Comparison of ENCODE assay signal across 2 cellular contexts in the genomic region with DNA sequence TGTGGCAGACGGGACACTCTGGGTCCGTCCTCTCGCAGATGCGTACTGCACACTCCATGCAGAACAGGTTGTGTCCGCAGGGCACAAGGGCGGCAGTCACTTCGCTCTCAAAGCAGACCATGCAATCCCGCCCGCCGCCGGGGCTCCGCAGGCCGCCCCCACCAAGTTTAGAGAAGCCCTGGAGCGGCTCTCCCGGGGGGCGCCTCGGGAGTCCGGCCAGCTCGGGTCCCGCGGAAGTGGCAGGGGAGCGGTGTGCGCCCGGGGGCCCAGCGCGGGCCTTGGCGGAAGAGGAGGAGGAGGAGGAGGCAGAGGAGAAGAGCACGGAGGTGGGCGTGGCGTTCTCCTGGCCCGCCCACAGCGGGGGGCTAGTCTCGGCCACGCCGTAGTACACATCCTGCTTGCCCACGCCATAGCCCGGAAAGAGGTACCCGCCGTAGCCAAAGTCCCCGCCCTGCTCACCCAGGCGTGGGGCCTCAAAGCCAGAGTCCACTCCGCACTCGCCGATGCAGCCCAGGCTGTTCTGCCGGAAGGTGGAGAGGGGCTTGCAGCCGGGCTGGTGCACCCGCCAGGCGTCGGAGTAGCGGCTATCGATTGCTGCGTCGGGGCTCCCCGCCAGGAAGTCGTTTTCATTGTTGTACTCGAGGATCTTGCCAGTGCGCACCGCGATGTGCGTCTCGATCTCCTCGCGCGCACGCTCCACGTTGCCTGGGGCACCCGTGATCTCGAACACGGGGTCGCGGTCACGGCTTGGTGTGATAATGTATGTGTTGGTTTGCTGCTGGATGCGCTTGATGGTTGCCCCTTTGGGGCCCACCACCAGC.
TF ChIP-seq lines count a peak whose summit lies in the region.

No MANE protein-coding gene starts in this region.

TF ChIP-seq in GM12891, 5 proteins besides CTCF, POLR2A, EP300 and RAD21:
- TF ChIP-seq POLR2AphosphoS5 (IDR thresholded peaks at IDR 0.05; ENCODE audit: low read depth, low read length) (no peak), TAF1 (IDR thresholded peaks at IDR 0.05; ENCODE audit: low read depth, low read length) (no peak), SPI1 (IDR thresholded peaks at IDR 0.05; ENCODE audit: low read depth, low read length) (no peak), POU2F2 (IDR thresholded peaks at IDR 0.05; ENCODE audit: low read depth, low read length) (no peak), PAX5 (IDR thresholded peaks at IDR 0.05; ENCODE audit: insufficient read depth, low read length, severe bottlenecking) (no peak)

TF ChIP-seq in IMR-90, 13 proteins besides CTCF, POLR2A, EP300 and RAD21:
- no peak for TF ChIP-seq MAZ (IDR thresholded peaks at IDR 0.05; ENCODE audit: borderline replicate concordance, low read depth, low read length)
- no peak for TF ChIP-seq MAFK (IDR thresholded peaks at IDR 0.05; ENCODE audit: low read depth, low read length)
- no peak for TF ChIP-seq RFX5 (IDR thresholded peaks at IDR 0.05; ENCODE audit: low read depth, low read length)
- TF ChIP-seq SMC3 (IDR thresholded peaks at IDR 0.05; ENCODE audit: low read depth, low read length), result no peak
- no peak for TF ChIP-seq BHLHE40 (IDR thresholded peaks at IDR 0.05; ENCODE audit: low read depth, low read length)
- TF ChIP-seq, protein P1, sequence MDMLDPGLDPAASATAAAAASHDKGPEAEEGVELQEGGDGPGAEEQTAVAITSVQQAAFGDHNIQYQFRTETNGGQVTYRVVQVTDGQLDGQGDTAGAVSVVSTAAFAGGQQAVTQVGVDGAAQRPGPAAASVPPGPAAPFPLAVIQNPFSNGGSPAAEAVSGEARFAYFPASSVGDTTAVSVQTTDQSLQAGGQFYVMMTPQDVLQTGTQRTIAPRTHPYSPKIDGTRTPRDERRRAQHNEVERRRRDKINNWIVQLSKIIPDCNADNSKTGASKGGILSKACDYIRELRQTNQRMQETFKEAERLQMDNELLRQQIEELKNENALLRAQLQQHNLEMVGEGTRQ (IDR thresholded peaks at IDR 0.05; ENCODE audit: low read depth, low read length), result no peak
- TF ChIP-seq NFE2L2 (IDR thresholded peaks at IDR 0.05; ENCODE audit: low read depth, low read length), result no peak
- TF ChIP-seq CHD1 (IDR thresholded peaks at IDR 0.05; ENCODE audit: low read depth, low read length), result no peak
- TF ChIP-seq, protein P2, sequence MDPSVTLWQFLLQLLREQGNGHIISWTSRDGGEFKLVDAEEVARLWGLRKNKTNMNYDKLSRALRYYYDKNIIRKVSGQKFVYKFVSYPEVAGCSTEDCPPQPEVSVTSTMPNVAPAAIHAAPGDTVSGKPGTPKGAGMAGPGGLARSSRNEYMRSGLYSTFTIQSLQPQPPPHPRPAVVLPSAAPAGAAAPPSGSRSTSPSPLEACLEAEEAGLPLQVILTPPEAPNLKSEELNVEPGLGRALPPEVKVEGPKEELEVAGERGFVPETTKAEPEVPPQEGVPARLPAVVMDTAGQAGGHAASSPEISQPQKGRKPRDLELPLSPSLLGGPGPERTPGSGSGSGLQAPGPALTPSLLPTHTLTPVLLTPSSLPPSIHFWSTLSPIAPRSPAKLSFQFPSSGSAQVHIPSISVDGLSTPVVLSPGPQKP (IDR thresholded peaks at IDR 0.05; ENCODE audit: borderline replicate concordance, low read depth, low read length), result no peak
- no peak for TF ChIP-seq CEBPB (IDR thresholded peaks at IDR 0.05; ENCODE audit: low read depth, low read length)
- TF ChIP-seq FOS (IDR thresholded peaks at IDR 0.05; ENCODE audit: low read depth, low read length), result no peak
- no peak for TF ChIP-seq MXI1 (IDR thresholded peaks at IDR 0.05; ENCODE audit: borderline replicate concordance, low read depth, low read length)
- TF ChIP-seq RCOR1 (IDR thresholded peaks at IDR 0.05; ENCODE audit: insufficient replicate concordance, low read length), result no peak
